In the genomic region with DNA sequence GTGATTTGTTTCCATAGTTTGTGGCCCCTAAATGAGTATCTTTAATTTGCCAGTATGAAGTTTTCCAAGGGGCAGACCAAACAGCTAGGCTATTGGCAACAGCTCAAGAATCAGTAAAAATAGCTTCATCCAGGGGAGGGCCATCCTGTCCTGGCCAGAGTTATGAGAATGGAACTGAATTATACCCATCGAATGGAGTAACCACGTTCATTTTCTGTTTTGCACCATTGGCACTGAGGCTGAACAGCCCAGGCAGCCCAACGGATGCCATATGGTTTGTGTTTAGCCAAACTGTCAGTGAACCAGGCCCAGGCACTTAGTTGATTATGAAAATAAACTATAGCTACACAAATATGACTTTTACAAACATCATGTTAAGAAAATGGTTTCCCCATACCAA, we compare ENCODE assay signal across 14 cellular contexts. TPM values are rescaled to one million over a fixed set of nuclear protein-coding genes. Genes with fewer than 3 reads are reported as not detected.
"Had no signal": no experiment of that assay in that cellular context is flagged by ENCODE, and none has a peak within 500 bp of the region (broad histone marks: within the 10 kb centered on the region; RNA-seq: fewer than 3 reads in every experiment).

No MANE protein-coding gene starts in this region.

- H3K27ac ChIP-seq: epithelial cell of prostate, tibial artery had no signal

- H3K36me3 ChIP-seq: tibial artery had no signal

- H3K4me3 ChIP-seq: lung, tibial artery had no signal

- ATAC-seq: activated CD4-positive, CD25-positive, alpha-beta regulatory T cell treated with anti-CD3 and anti-CD28 coated beads, Interleukin-2, amount 50 U/mL, for 24 hours; effector memory CD8-positive, alpha-beta T cell; stimulated activated naive B cell treated with anti-CD40 and anti-IgM and Interleukin-4, amounts not matched to agents 10 μg/mL and 1 μg/mL and 100 μg/mL, for 72 hours had no signal

- DNase-seq: activated CD4-positive, alpha-beta T cell treated with anti-CD3 and anti-CD28 coated beads, Interleukin-2, amount 50 U/mL, for 1 hour; activated CD8-positive, alpha-beta memory T cell treated with anti-CD3 and anti-CD28 coated beads for 24 hours; activated naive CD8-positive, alpha-beta T cell treated with anti-CD3 and anti-CD28 coated beads for 36 hours; effector memory CD8-positive, alpha-beta T cell; glutamatergic neuron; midbrain; stimulated activated naive B cell treated with anti-CD40 and anti-IgM and Interleukin-4, amounts not matched to agents 10 μg/mL and 1 μg/mL and 100 μg/mL, for 72 hours; T-helper 9 cell; tibial artery had no signal

- H3K27me3 ChIP-seq: tibial artery had no signal

- H3K9me3 ChIP-seq: tibial artery had no signal

RNA-seq across cellular contexts. Expression of a gene that starts 17.7 kb away (rescaled TPM):
- total RNA-seq: activated naive CD8-positive, alpha-beta T cell treated with anti-CD3 and anti-CD28 coated beads for 36 hours; neural crest cell; subcutaneous adipose tissue had no signal
